ENCODE assay signal across 23 cellular contexts in the genomic region with DNA sequence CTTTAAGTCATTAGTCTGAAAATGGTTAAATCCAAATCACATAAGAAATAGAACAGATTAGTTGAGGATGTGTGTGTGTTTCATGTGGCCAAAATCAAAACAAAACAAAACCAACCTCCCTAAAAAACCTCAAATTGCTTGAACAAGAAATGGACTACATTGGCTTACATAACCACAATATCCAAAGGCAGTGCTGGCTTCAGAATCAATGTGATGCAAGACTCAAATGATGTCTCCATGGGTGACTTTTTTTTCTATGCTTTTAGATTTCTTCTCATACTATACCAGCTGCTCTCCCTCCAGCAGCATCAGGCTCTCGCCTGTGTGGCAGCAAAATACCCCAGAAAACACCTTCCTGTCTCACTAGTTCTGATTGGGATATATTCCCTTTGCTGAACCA.
"Had no signal": no experiment of that assay in that cellular context is flagged by ENCODE, and none has a peak within 500 bp of the region (broad histone marks: within the 10 kb centered on the region; RNA-seq: fewer than 3 reads in every experiment).

No MANE protein-coding gene starts in this region.

- H3K27me3 ChIP-seq: adrenal gland, breast epithelium, thyroid gland, upper lobe of right lung had no signal

- ATAC-seq: activated CD8-positive, alpha-beta T cell treated with anti-CD3 and anti-CD28 coated beads, Interleukin-2, amount 10 ng/mL, durations not matched to agents 7 days and 5 days; activated naive CD4-positive, alpha-beta T cell treated with anti-CD3 and anti-CD28 coated beads, Interleukin-2, amount 50 U/mL, for 72 hours; activated T-helper 17 cell treated with anti-CD3 and anti-CD28 coated beads, Interleukin-2, amount 50 U/mL, for 72 hours; left colon; naive thymus-derived CD4-positive, alpha-beta T cell; upper lobe of right lung had no signal

- H3K4me1 ChIP-seq: breast epithelium had no signal

- H3K9me3 ChIP-seq: adrenal gland, breast epithelium, esophagus squamous epithelium, thyroid gland, upper lobe of right lung had no signal

- DNase-seq: activated CD4-positive, alpha-beta T cell treated with anti-CD3 and anti-CD28 coated beads for 1 hour; activated CD4-positive, alpha-beta T cell treated with anti-CD3 and anti-CD28 coated beads, Interleukin-2, amount 50 U/mL, for 1 hour; activated CD8-positive, alpha-beta T cell treated with anti-CD3 and anti-CD28 coated beads, Interleukin-2, amount 10 ng/mL, durations not matched to agents 7 days and 5 days; activated T-cell treated with anti-CD3 and anti-CD28 coated beads, Interleukin-2, amount 50 U/mL, for 24 hours; adrenal gland; cerebellar nuclear complex; endodermal cell; esophagus squamous epithelium; islet precursor cell; left colon; naive thymus-derived CD4-positive, alpha-beta T cell; occipital lobe; stimulated activated CD4-positive, alpha-beta T cell treated with anti-CD3 and anti-CD28 coated beads, Interleukin-4, amount 100 ng/mL, for 24 hours; stimulated activated naive CD4-positive, alpha-beta T cell treated with Interleukin-2 at 50 U/mL for 16 hours; substantia nigra; T-helper 1 cell; thyroid gland; upper lobe of right lung had no signal

- H3K36me3 ChIP-seq: adrenal gland, breast epithelium, esophagus squamous epithelium, thyroid gland, upper lobe of right lung had no signal

- H3K4me3 ChIP-seq: adrenal gland, breast epithelium, coronary artery, esophagus squamous epithelium, lung, thyroid gland, upper lobe of right lung had no signal
